In the genomic region with DNA sequence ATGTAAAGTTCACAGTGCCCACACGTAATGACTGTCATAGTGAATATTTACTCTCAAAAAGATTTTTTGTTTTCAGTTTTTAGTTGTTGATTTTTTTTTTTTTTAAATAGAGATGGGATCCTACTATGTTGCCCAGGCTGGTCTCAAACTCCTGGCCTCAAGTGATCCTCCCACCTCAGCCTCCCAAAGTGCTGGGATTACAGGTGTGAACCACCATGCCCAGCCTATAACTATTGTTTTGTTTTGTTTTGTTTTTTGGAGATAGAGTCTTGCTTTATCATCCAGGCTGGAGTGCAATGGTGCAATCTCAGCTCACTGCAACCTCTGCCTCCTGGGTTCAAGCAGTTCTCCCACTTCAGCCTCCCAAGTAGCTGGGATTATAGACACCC, we compare ENCODE assay signal across 4 cellular contexts. TPM values are rescaled to one million over a fixed set of nuclear protein-coding genes. Genes with fewer than 3 reads are reported as not detected.
"Had no signal": no experiment of that assay in that cellular context is flagged by ENCODE, and none has a peak within 500 bp of the region (broad histone marks: within the 10 kb centered on the region; RNA-seq: fewer than 3 reads in every experiment).

No MANE protein-coding gene starts in this region.

RNA-seq across cellular contexts. Expression of a gene that starts 50.3 kb away (rescaled TPM):
- total RNA-seq: activated CD8-positive, alpha-beta memory T cell treated with anti-CD3 and anti-CD28 coated beads for 36 hours; ascending aorta; fibroblast of lung; right cardiac atrium had no signal
